ENCODE assay signal across 9 cellular contexts in the genomic region with DNA sequence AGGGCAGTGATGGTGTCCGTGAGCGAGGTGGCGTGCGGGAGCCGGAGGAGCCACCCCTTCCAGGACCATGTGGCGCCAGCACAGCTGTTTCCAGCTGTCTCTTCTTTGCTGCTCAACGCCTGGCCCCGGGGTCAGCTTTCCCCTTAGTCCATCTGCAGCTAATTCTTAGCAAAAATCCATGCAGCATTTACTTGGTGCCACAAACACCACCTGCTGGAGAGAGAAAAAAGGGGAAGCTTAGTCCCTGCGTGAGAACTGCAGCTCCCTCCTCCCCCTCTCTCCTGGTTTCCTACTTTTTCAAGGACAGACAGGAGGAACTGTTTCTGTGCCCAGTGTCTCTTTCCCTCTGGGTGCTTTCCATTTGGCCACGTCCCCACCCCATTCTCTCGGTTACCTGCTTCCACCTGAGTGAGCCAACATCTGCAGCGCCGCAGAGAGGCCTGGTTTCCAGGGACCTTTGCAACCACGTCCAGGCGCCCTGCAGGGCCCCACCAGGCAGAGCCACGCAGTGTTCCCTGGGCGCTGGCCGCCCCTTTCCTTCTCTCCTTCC. TPM values are rescaled to one million over a fixed set of nuclear protein-coding genes. Genes with fewer than 3 reads are reported as not detected.
DNase-seq lines count a peak whose midpoint lies in the region; ATAC-seq and TF ChIP-seq lines count a peak whose summit lies in the region.
"Had no signal": no experiment of that assay in that cellular context is flagged by ENCODE, and none has a peak within 500 bp of the region (broad histone marks: within the 10 kb centered on the region; RNA-seq: fewer than 3 reads in every experiment).

No MANE protein-coding gene starts in this region.

- CTCF ChIA-PET in CD4-positive, alpha-beta T cell (lab: Charles Lee): no interaction called here

- TF ChIP-seq CTCF in GM23338 (conservative IDR thresholded peaks at IDR 0.05; ENCODE audit: low read depth in 2 of 2) (peak; percentile 22; a peak in 1 of 4 replicates), osteocyte (IDR thresholded peaks at IDR 0.05) (peak; percentile 38)
- TF ChIP-seq CTCF in CD4-positive, alpha-beta T cell (IDR thresholded peaks at IDR 0.05): no peak

- no peak overlapping the region for H3K4me3 ChIP-seq in GM23338

- no peak overlapping the region for H3K4me3 Mint-ChIP-seq in GM23338
- H3K4me3 Mint-ChIP-seq in osteocyte (ENCODE audit: unreplicated experiment): no peak overlapping the region
- H3K4me3 Mint-ChIP-seq in CD4-positive, alpha-beta T cell: no peak overlapping the region

- H3K4me2 ChIP-seq in GM23338: no peak overlapping the region

- H3K9me3 Mint-ChIP-seq in GM23338: no peaks in the 10 kb centered on the region
- H3K9me3 Mint-ChIP-seq in osteocyte (ENCODE audit: unreplicated experiment): no peaks in the 10 kb centered on the region
- no peaks in the 10 kb centered on the region for H3K9me3 Mint-ChIP-seq in CD4-positive, alpha-beta T cell

- H3F3A ChIP-seq in GM23338 (replicated peaks; ENCODE audit: low read depth): no peaks in the 10 kb centered on the region

- H3K36me3 Mint-ChIP-seq in GM23338 (ENCODE audit: low read depth): no peaks in the 10 kb centered on the region
- no peaks in the 10 kb centered on the region for H3K36me3 Mint-ChIP-seq in osteocyte (ENCODE audit: unreplicated experiment)
- H3K36me3 Mint-ChIP-seq in CD4-positive, alpha-beta T cell (ENCODE audit: low read depth): no peaks in the 10 kb centered on the region

- H3K4me1 ChIP-seq in GM23338 (ENCODE audit: insufficient read depth): no peaks in the 10 kb centered on the region

- POLR2A ChIA-PET in CD4-positive, alpha-beta T cell (lab: Charles Lee): no interaction called here

- H3K9me2 ChIP-seq in GM23338 (ENCODE audit: insufficient read depth): no peaks in the 10 kb centered on the region

- H3K27ac Mint-ChIP-seq in GM23338 (no peak overlapping the region), osteocyte (ENCODE audit: unreplicated experiment) (no peak overlapping the region)
- H3K27ac Mint-ChIP-seq in CD4-positive, alpha-beta T cell: no peak overlapping the region

- H3K79me2 ChIP-seq in GM23338 (replicated peaks; ENCODE audit: insufficient read depth): no peaks in the 10 kb centered on the region

- no peak overlapping the region for H3K27ac ChIP-seq in GM23338 (ENCODE audit: low read depth)
- H3K27ac ChIP-seq in CD4-positive, alpha-beta T cell (ENCODE audit: low read depth, low read length): no peak overlapping the region

- ATAC-seq in GM23338 (peak; percentile 35), HG02938 (IDR thresholded peaks at IDR 0.05; ENCODE audit: unreplicated experiment) (no peak)
- ATAC-seq in CD4-positive, alpha-beta T cell (ENCODE audit: poor library complexity): no peak

- no peaks in the 10 kb centered on the region; the same call in 1 of the 2 replicates for H4K20me1 ChIP-seq in GM23338 (replicated peaks; ENCODE audit: insufficient read depth)

- no peaks in the 10 kb centered on the region for H3K36me3 ChIP-seq in GM23338 (ENCODE audit: insufficient read depth)

- no peaks in the 10 kb centered on the region for H3K27me3 ChIP-seq in GM23338 (ENCODE audit: insufficient read depth)
- H3K27me3 ChIP-seq in CD4-positive, alpha-beta T cell (ENCODE audit: control insufficient read depth, insufficient read depth, low read length): no peaks in the 10 kb centered on the region

- peaks cover 3% of the 10 kb centered on the region for H3K27me3 Mint-ChIP-seq in GM23338 (ENCODE audit: insufficient read depth, low read depth, poor library complexity)
- H3K27me3 Mint-ChIP-seq in osteocyte (ENCODE audit: unreplicated experiment): peaks cover 15% of the 10 kb centered on the region
- H3K27me3 Mint-ChIP-seq in CD4-positive, alpha-beta T cell: no peaks in the 10 kb centered on the region

- peak; percentile 69 for DNase-seq in GM23338 (ENCODE audit: low spot score)
- DNase-seq in NCI-H2171 (lab: John Stamatoyannopoulos, UW): peak; percentile 47
- DNase-seq in dermis blood vessel endothelial cell: peak; percentile 27
- DNase-seq in osteocyte (ENCODE audit: extremely low spot score, unreplicated experiment): no peak
- no peak for DNase-seq in CD4-positive, alpha-beta T cell
- DNase-seq in activated CD4-positive, alpha-beta T cell treated with anti-CD3 and anti-CD28 coated beads for 1 hour: no peak
- DNase-seq in epidermal melanocyte (ENCODE audit: insufficient read length, low spot score): no peak
- DNase-seq: T-helper 2 cell had no signal

- intact Hi-C loops in CD4-positive, alpha-beta T cell (cut with DNase I, micrococcal nuclease): no loop called here

- peaks cover 9% of the 10 kb centered on the region for H3K4me1 Mint-ChIP-seq in GM23338
- H3K4me1 Mint-ChIP-seq in osteocyte (ENCODE audit: unreplicated experiment): no peaks in the 10 kb centered on the region
- H3K4me1 Mint-ChIP-seq in CD4-positive, alpha-beta T cell (ENCODE audit: low read depth): no peaks in the 10 kb centered on the region

- no peaks in the 10 kb centered on the region for H3K9me3 ChIP-seq in CD4-positive, alpha-beta T cell (ENCODE audit: control insufficient read depth, low read length)

- peak overlapping the region; percentile 52; the same call in 1 of the 2 replicates for H2AFZ ChIP-seq in GM23338

TF ChIP-seq in GM23338, 12 proteins besides CTCF, POLR2A, EP300 and RAD21 (continues in another document):
- TF ChIP-seq CREB1 (CRISPR knock-in tag; IDR thresholded peaks at IDR 0.05; ENCODE audit: low read depth) (no peak), EZH2 (IDR thresholded peaks at IDR 0.05; ENCODE audit: low read depth, unreplicated experiment) (no peak)
- TF ChIP-seq, protein P1, sequence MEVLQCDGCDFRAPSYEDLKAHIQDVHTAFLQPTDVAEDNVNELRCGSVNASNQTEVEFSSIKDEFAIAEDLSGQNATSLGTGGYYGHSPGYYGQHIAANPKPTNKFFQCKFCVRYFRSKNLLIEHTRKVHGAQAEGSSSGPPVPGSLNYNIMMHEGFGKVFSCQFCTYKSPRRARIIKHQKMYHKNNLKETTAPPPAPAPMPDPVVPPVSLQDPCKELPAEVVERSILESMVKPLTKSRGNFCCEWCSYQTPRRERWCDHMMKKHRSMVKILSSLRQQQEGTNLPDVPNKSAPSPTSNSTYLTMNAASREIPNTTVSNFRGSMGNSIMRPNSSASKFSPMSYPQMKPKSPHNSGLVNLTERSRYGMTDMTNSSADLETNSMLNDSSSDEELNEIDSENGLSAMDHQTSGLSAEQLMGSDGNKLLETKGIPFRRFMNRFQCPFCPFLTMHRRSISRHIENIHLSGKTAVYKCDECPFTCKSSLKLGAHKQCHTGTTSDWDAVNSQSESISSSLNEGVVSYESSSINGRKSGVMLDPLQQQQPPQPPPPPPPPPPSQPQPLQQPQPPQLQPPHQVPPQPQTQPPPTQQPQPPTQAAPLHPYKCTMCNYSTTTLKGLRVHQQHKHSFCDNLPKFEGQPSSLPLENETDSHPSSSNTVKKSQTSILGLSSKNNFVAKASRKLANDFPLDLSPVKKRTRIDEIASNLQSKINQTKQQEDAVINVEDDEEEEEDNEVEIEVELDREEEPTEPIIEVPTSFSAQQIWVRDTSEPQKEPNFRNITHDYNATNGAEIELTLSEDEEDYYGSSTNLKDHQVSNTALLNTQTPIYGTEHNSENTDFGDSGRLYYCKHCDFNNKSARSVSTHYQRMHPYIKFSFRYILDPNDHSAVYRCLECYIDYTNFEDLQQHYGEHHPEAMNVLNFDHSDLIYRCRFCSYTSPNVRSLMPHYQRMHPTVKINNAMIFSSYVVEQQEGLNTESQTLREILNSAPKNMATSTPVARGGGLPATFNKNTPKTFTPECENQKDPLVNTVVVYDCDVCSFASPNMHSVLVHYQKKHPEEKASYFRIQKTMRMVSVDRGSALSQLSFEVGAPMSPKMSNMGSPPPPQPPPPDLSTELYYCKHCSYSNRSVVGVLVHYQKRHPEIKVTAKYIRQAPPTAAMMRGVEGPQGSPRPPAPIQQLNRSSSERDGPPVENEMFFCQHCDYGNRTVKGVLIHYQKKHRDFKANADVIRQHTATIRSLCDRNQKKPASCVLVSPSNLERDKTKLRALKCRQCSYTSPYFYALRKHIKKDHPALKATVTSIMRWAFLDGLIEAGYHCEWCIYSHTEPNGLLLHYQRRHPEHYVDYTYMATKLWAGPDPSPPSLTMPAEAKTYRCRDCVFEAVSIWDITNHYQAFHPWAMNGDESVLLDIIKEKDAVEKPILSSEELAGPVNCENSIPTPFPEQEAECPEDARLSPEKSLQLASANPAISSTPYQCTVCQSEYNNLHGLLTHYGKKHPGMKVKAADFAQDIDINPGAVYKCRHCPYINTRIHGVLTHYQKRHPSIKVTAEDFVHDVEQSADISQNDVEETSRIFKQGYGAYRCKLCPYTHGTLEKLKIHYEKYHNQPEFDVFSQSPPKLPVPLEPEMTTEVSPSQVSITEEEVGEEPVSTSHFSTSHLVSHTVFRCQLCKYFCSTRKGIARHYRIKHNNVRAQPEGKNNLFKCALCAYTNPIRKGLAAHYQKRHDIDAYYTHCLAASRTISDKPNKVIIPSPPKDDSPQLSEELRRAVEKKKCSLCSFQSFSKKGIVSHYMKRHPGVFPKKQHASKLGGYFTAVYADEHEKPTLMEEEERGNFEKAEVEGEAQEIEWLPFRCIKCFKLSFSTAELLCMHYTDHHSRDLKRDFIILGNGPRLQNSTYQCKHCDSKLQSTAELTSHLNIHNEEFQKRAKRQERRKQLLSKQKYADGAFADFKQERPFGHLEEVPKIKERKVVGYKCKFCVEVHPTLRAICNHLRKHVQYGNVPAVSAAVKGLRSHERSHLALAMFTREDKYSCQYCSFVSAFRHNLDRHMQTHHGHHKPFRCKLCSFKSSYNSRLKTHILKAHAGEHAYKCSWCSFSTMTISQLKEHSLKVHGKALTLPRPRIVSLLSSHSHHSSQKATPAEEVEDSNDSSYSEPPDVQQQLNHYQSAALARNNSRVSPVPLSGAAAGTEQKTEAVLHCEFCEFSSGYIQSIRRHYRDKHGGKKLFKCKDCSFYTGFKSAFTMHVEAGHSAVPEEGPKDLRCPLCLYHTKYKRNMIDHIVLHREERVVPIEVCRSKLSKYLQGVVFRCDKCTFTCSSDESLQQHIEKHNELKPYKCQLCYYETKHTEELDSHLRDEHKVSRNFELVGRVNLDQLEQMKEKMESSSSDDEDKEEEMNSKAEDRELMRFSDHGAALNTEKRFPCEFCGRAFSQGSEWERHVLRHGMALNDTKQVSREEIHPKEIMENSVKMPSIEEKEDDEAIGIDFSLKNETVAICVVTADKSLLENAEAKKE (CRISPR knock-in tag; IDR thresholded peaks at IDR 0.05): no peak

RNA-seq across cellular contexts. Expression of a gene that starts 3.4 kb away (rescaled TPM):
- not detected in 2 replicates for total RNA-seq in GM23338 (2014; rRNA removed; shearing (Covaris generic))
- not detected in 2 replicates for polyA plus RNA-seq in GM23338 (2016; fragmentation: Nextera tagmentation; extraction: Ambion mirVana)
- total RNA-seq in dermis blood vessel endothelial cell (not detected in 2 replicates), osteocyte (not detected in 2 replicates)
- total RNA-seq in CD4-positive, alpha-beta T cell: not detected

RNA-seq across cellular contexts. Expression of a gene that starts 20.4 kb away (rescaled TPM):
- not detected in 2 replicates for total RNA-seq in GM23338 (2014; rRNA removed; shearing (Covaris generic))
- not detected in 2 replicates for polyA plus RNA-seq in GM23338 (2016; fragmentation: Nextera tagmentation; extraction: Ambion mirVana)
- total RNA-seq in dermis blood vessel endothelial cell (not detected in 2 replicates), osteocyte (not detected in 2 replicates)
- not detected for total RNA-seq in CD4-positive, alpha-beta T cell

Comparison
In these comparisons a context has a peak if more than half of its experiments do, and no peak if none do; other contexts are left out.
1. DNase-seq: peak in GM23338 (single experiment), NCI-H2171 (single experiment) and dermis blood vessel endothelial cell (single experiment); none in osteocyte (single experiment), CD4-positive, alpha-beta T cell (0 of 10), activated CD4-positive, alpha-beta T cell treated with anti-CD3 and anti-CD28 coated beads for 1 hour (single experiment) and epidermal melanocyte (single experiment).